Comparison of ENCODE assay signal across 8 cellular contexts in genomic region chr10:129486805-129487204, GRCh38.
"Had no signal": no experiment of that assay in that cellular context is flagged by ENCODE, and none has a peak within 500 bp of the region (broad histone marks: within the 10 kb centered on the region; RNA-seq: fewer than 3 reads in every experiment).

No MANE protein-coding gene starts in this region.

- H3K36me3 ChIP-seq: HAP-1 had no signal

- H3K4me3 ChIP-seq: GM23248, HAP-1 had no signal

- H2AFZ ChIP-seq: GM23248 had no signal

- H3K9ac ChIP-seq: GM23248 had no signal

- ATAC-seq: HCT116 had no signal

- DNase-seq: GM23248, GOT3, H7, HFFc6, IMR-90 had no signal

- H3K4me1 ChIP-seq: HAP-1 had no signal

- H3K27ac ChIP-seq: GM23248, HL-60 had no signal
